In genomic region chr17:42537156-42537805, GRCh38 we compare ENCODE assay signal across 8 cellular contexts. TPM values are rescaled to one million over a fixed set of nuclear protein-coding genes. Genes with fewer than 3 reads are reported as not detected.
DNase-seq lines count a peak whose midpoint lies in the region; ATAC-seq, FAIRE-seq and TF ChIP-seq lines count a peak whose summit lies in the region.

No MANE protein-coding gene starts in this region.

- H3K36me3 Mint-ChIP-seq in stimulated activated naive B cell treated with anti-CD40 and anti-IgM and Interleukin-4, amounts not matched to agents 10 μg/mL and 1 μg/mL and 100 μg/mL, for 72 hours: peaks cover 26 to 30% of the 10 kb centered on the region in 2 donors

- H3K36me3 ChIP-seq in adipocyte (ENCODE audit: control insufficient read depth, insufficient read depth, low read length, severe bottlenecking): peaks cover 37% of the 10 kb centered on the region
- H3K36me3 ChIP-seq in iPS-18a (ENCODE audit: control insufficient read depth, low read depth, low read length): peaks cover 6% of the 10 kb centered on the region

- in situ Hi-C loops in G401 (cut with HindIII; ENCODE audit: low sequenced_read_pairs): loop anchor here (10.0 kb wide), 1 partner anchor 148 kb away; the partner anchor contains the start of genes CCR10 and CNTNAP1

- H3K4me1 Mint-ChIP-seq in stimulated activated naive B cell treated with anti-CD40 and anti-IgM and Interleukin-4, amounts not matched to agents 10 μg/mL and 1 μg/mL and 100 μg/mL, for 72 hours: peaks cover 17 to 36% of the 10 kb centered on the region in 2 donors

- peak overlapping the region; percentile 71 for H3K27ac ChIP-seq in HL-60 (replicated peaks)
- no peak overlapping the region for H3K27ac ChIP-seq in iPS-18a (ENCODE audit: low read length)

- H3K9me3 Mint-ChIP-seq in stimulated activated naive B cell treated with anti-CD40 and anti-IgM and Interleukin-4, amounts not matched to agents 10 μg/mL and 1 μg/mL and 100 μg/mL, for 72 hours: no peaks in the 10 kb centered on the region

- no peaks in the 10 kb centered on the region for H3K27me3 ChIP-seq in HL-60 (ENCODE audit: insufficient read depth, poor library complexity, severe bottlenecking)
- H3K27me3 ChIP-seq in adipocyte (replicated peaks; ENCODE audit: control insufficient read depth, insufficient read depth, low read length): no peaks in the 10 kb centered on the region
- H3K27me3 ChIP-seq in iPS-18a (ENCODE audit: control insufficient read depth, insufficient read depth, low read length): peaks cover 8% of the 10 kb centered on the region

- no peak for TF ChIP-seq POLR2A in GM12891 (IDR thresholded peaks at IDR 0.05; ENCODE audit: low read depth, low read length)

- DNase-seq in HL-60 (ENCODE audit: low read depth in 1 of 2, low spot score in 1 of 2) (no peak), adipocyte (ENCODE audit: low read depth) (no peak), G401 (ENCODE audit: low spot score) (no peak), HuH-7 (ENCODE audit: low spot score) (no peak), GM12891 (ENCODE audit: insufficient read length, low spot score) (no peak)
- no peak for DNase-seq in stimulated activated naive B cell treated with anti-CD40 and anti-IgM and Interleukin-4, amounts not matched to agents 10 μg/mL and 1 μg/mL and 100 μg/mL, for 72 hours

- H3K4me1 ChIP-seq in adipocyte (ENCODE audit: control insufficient read depth, insufficient read depth, low read length) (peaks cover 18% of the 10 kb centered on the region), iPS-18a (ENCODE audit: control insufficient read depth, low read depth, low read length) (peaks cover 16% of the 10 kb centered on the region)

- H3K27me3 Mint-ChIP-seq in stimulated activated naive B cell treated with anti-CD40 and anti-IgM and Interleukin-4, amounts not matched to agents 10 μg/mL and 1 μg/mL and 100 μg/mL, for 72 hours: no peaks in the 10 kb centered on the region

- FAIRE-seq in GM12891 (lab: Jason Lieb, UNC): no peak

- H3K9me3 ChIP-seq in adipocyte (ENCODE audit: control insufficient read depth, low read length) (no peaks in the 10 kb centered on the region), iPS-18a (ENCODE audit: control insufficient read depth, low read depth, low read length) (no peaks in the 10 kb centered on the region)

- H3K27ac Mint-ChIP-seq in stimulated activated naive B cell treated with anti-CD40 and anti-IgM and Interleukin-4, amounts not matched to agents 10 μg/mL and 1 μg/mL and 100 μg/mL, for 72 hours: peak overlapping the region; percentile 85

- no peak for ATAC-seq in stimulated activated naive B cell treated with anti-CD40 and anti-IgM and Interleukin-4, amounts not matched to agents 10 μg/mL and 1 μg/mL and 100 μg/mL, for 72 hours (replicated peaks)
- no peak for ATAC-seq in HG02973 (IDR thresholded peaks at IDR 0.05; ENCODE audit: unreplicated experiment)

- H3K4me3 Mint-ChIP-seq in stimulated activated naive B cell treated with anti-CD40 and anti-IgM and Interleukin-4, amounts not matched to agents 10 μg/mL and 1 μg/mL and 100 μg/mL, for 72 hours: peak overlapping the region; percentile 96 to 98

- H3K9ac ChIP-seq in adipocyte (ENCODE audit: low read length) (peak overlapping the region; percentile 89), iPS-18a (ENCODE audit: low read length) (peak overlapping the region; percentile 63)

- no peak for TF ChIP-seq CTCF in HL-60 (IDR thresholded peaks at IDR 0.05; ENCODE audit: insufficient read depth, low read length)

- H3K4me3 ChIP-seq in HL-60 (replicated peaks; ENCODE audit: insufficient read depth, low read length) (peak overlapping the region; percentile 74), adipocyte (ENCODE audit: low read length) (peak overlapping the region; percentile 90), iPS-18a (ENCODE audit: low read length) (peak overlapping the region; percentile 85)

TF ChIP-seq in GM12891, 5 proteins besides CTCF, POLR2A, EP300 and RAD21:
- TF ChIP-seq POLR2AphosphoS5 (IDR thresholded peaks at IDR 0.05; ENCODE audit: low read depth, low read length): no peak
- TF ChIP-seq PAX5 (IDR thresholded peaks at IDR 0.05; ENCODE audit: insufficient read depth, low read length, severe bottlenecking): no peak
- TF ChIP-seq TAF1 (IDR thresholded peaks at IDR 0.05; ENCODE audit: low read depth, low read length): no peak
- TF ChIP-seq POU2F2 (IDR thresholded peaks at IDR 0.05; ENCODE audit: low read depth, low read length): no peak
- no peak for TF ChIP-seq SPI1 (IDR thresholded peaks at IDR 0.05; ENCODE audit: low read depth, low read length)

RNA-seq across cellular contexts. Expression of gene NAGLU, which starts 1.2 kb away (rescaled TPM):
- total RNA-seq in G401 (2014; rRNA removed; shearing (Covaris generic)): 49.3 and 83.0 TPM in 2 replicates
- 13.7 TPM for polyA plus RNA-seq in GM12891 (2012; ENCODE audit: low read depth, missing spikeins)

RNA-seq across cellular contexts. Expression of gene HSD17B1, which starts 15.4 kb away (rescaled TPM):
- total RNA-seq in G401 (2014; rRNA removed; shearing (Covaris generic)): 3.5 and 4.4 TPM in 2 replicates
- polyA plus RNA-seq in GM12891 (2012; ENCODE audit: low read depth, missing spikeins): 0.72 TPM

RNA-seq across cellular contexts. Expression of gene COASY, which starts 24.7 kb away (rescaled TPM):
- total RNA-seq in G401 (2014; rRNA removed; shearing (Covaris generic)): 11.9 and 19.2 TPM in 2 replicates
- 61.8 TPM for polyA plus RNA-seq in GM12891 (2012; ENCODE audit: low read depth, missing spikeins)

RNA-seq across cellular contexts. Expression of gene MLX, which starts 29.6 kb away (rescaled TPM):
- 14.1 and 44.7 TPM in 2 replicates for total RNA-seq in G401 (2014; rRNA removed; shearing (Covaris generic))
- 30.3 TPM for polyA plus RNA-seq in GM12891 (2012; ENCODE audit: low read depth, missing spikeins)

RNA-seq across cellular contexts. Expression of gene PSMC3IP, which starts 40.2 kb away (rescaled TPM):
- 6.2 and 14.9 TPM in 2 replicates for total RNA-seq in G401 (2014; rRNA removed; shearing (Covaris generic))
- 15.2 TPM for polyA plus RNA-seq in GM12891 (2012; ENCODE audit: low read depth, missing spikeins)
